In genomic region chr10:103982639-103983038, GRCh38 we compare ENCODE assay signal across 8 cellular contexts. TPM values are rescaled to one million over a fixed set of nuclear protein-coding genes. Genes with fewer than 3 reads are reported as not detected.
DNase-seq lines count a peak whose midpoint lies in the region; ATAC-seq and TF ChIP-seq lines count a peak whose summit lies in the region.

No MANE protein-coding gene starts in this region.

- H3K27me3 Mint-ChIP-seq in CD8-positive, alpha-beta memory T cell: no peaks in the 10 kb centered on the region
- H3K27me3 Mint-ChIP-seq in activated CD4-positive, alpha-beta memory T cell treated with anti-CD3 and anti-CD28 coated beads, Interleukin-2, amount 10 ng/mL, durations not matched to agents 7 days and 5 days: no peaks in the 10 kb centered on the region

- no peaks in the 10 kb centered on the region for H3K9me2 ChIP-seq in GM23248 (ENCODE audit: insufficient read depth)

- H3K4me3 Mint-ChIP-seq in CD8-positive, alpha-beta memory T cell: peak overlapping the region in 5 of 7 donors; percentile 38 to 72 (median 53)
- peak overlapping the region; percentile 12 for H3K4me3 Mint-ChIP-seq in activated CD4-positive, alpha-beta memory T cell treated with anti-CD3 and anti-CD28 coated beads, Interleukin-2, amount 10 ng/mL, durations not matched to agents 7 days and 5 days

- peaks cover 12% of the 10 kb centered on the region; the same call in 1 of the 2 replicates for H4K20me1 ChIP-seq in GM23248 (ENCODE audit: insufficient read depth)

- no peak for TF ChIP-seq CTCF in left lung (IDR thresholded peaks at IDR 0.05)

- peaks cover 100% of the 10 kb centered on the region for H3K79me2 ChIP-seq in GM23248 (ENCODE audit: insufficient read depth)

- peak overlapping the region; percentile 69 to 95 (median 84) for H3K27ac Mint-ChIP-seq in CD8-positive, alpha-beta memory T cell
- H3K27ac Mint-ChIP-seq in activated CD4-positive, alpha-beta memory T cell treated with anti-CD3 and anti-CD28 coated beads, Interleukin-2, amount 10 ng/mL, durations not matched to agents 7 days and 5 days: peak overlapping the region; percentile 74

- H3K4me1 Mint-ChIP-seq in CD8-positive, alpha-beta memory T cell: peaks cover 69 to 89% (median 89%) of the 10 kb centered on the region in 3 donors
- peaks cover 54% of the 10 kb centered on the region for H3K4me1 Mint-ChIP-seq in activated CD4-positive, alpha-beta memory T cell treated with anti-CD3 and anti-CD28 coated beads, Interleukin-2, amount 10 ng/mL, durations not matched to agents 7 days and 5 days

- H3K36me3 ChIP-seq in CD8-positive, alpha-beta memory T cell (ENCODE audit: insufficient read depth, low read length): no peaks in the 10 kb centered on the region
- H3K36me3 ChIP-seq in GM23248 (ENCODE audit: low read depth): no peaks in the 10 kb centered on the region
- H3K36me3 ChIP-seq in left lung: no peaks in the 10 kb centered on the region

- H3K27ac ChIP-seq in CD8-positive, alpha-beta memory T cell (ENCODE audit: low read depth, low read length): no peak overlapping the region
- H3K27ac ChIP-seq in GM23248 (no peak overlapping the region), left lung (peak overlapping the region in 1 of 2 donors; percentile 68)

- POLR2A ChIA-PET in CD8-positive, alpha-beta memory T cell (lab: Charles Lee): interaction anchor here (0.8 to 1.2 kb wide), 2 partner anchors 9 to 13 kb away, joined by 6 read pairs; no protein-coding TSS in a partner anchor
- POLR2A ChIA-PET in activated CD4-positive, alpha-beta memory T cell treated with anti-CD3 and anti-CD28 coated beads, Interleukin-2, amount 10 ng/mL, durations not matched to agents 7 days and 5 days (lab: Charles Lee): interaction anchor here (0.7 to 2.9 kb wide), 9 partner anchors 13 to 140 kb away, joined by 3 to 19 read pairs (median 5); partner anchors contain the start of genes SFR1 and SLK

- peak overlapping the region; percentile 27 for H3K4me3 ChIP-seq in CD8-positive, alpha-beta memory T cell (ENCODE audit: low read length)
- H3K4me3 ChIP-seq in GM23248 (no peak overlapping the region), left lung (no peak overlapping the region)

- 93 to 98% methylated on average over 4 of the region's 4 CpGs for WGBS in GM23248 (ENCODE audit: low coverage in 1 of 2, low lambda C conversion rate in 2 of 2, missing lambda C conversion rate in 2 of 2), 2 experiments

- no peaks in the 10 kb centered on the region for H3K27me3 ChIP-seq in CD8-positive, alpha-beta memory T cell (ENCODE audit: insufficient read depth, low read length, poor library complexity, severe bottlenecking)
- H3K27me3 ChIP-seq in GM23248 (replicated peaks; ENCODE audit: insufficient read depth) (no peaks in the 10 kb centered on the region), left lung (no peaks in the 10 kb centered on the region)

- peaks cover 50% of the 10 kb centered on the region for H3K4me1 ChIP-seq in CD8-positive, alpha-beta memory T cell (ENCODE audit: insufficient read depth, low read length)
- peaks cover 28% of the 10 kb centered on the region for H3K4me1 ChIP-seq in GM23248 (ENCODE audit: insufficient read depth)
- H3K4me1 ChIP-seq in left lung: peaks cover 4 to 66% of the 10 kb centered on the region in 2 donors

- no peak for DNase-seq in CD8-positive, alpha-beta memory T cell
- DNase-seq in GM23248 (peak; percentile 9), left lung (no peak), SIG-M5 (lab: John Stamatoyannopoulos, UW) (no peak)
- DNase-seq in activated CD4-positive, alpha-beta memory T cell treated with anti-CD3 and anti-CD28 coated beads, Interleukin-2, amount 10 ng/mL, durations not matched to agents 7 days and 5 days: no peak

- intact Hi-C loops in left lung (cut with DNase I): no loop called here

- H3K4me2 ChIP-seq in GM23248 (ENCODE audit: unreplicated experiment): no peak overlapping the region

- H3F3A ChIP-seq in GM23248 (ENCODE audit: insufficient read depth): no peaks in the 10 kb centered on the region

- ATAC-seq in left lung (peak; percentile 33), HG03378 (IDR thresholded peaks at IDR 0.05; ENCODE audit: unreplicated experiment) (no peak), GM21447 (IDR thresholded peaks at IDR 0.05; ENCODE audit: unreplicated experiment) (no peak), GM19452 (IDR thresholded peaks at IDR 0.05; ENCODE audit: unreplicated experiment) (no peak)

- CTCF ChIA-PET in CD8-positive, alpha-beta memory T cell (lab: Charles Lee): interaction anchor here (0.8 to 1.6 kb wide), 3 partner anchors 13 to 97 kb away, joined by 3 to 5 read pairs (median 5); no protein-coding TSS in a partner anchor
- CTCF ChIA-PET in activated CD4-positive, alpha-beta memory T cell treated with anti-CD3 and anti-CD28 coated beads, Interleukin-2, amount 10 ng/mL, durations not matched to agents 7 days and 5 days (lab: Charles Lee): interaction anchor here (0.8 to 1.8 kb wide), 6 partner anchors 9 to 141 kb away, joined by 3 to 6 read pairs (median 4); no protein-coding TSS in a partner anchor

- H3K9me3 Mint-ChIP-seq in CD8-positive, alpha-beta memory T cell: no peaks in the 10 kb centered on the region
- no peaks in the 10 kb centered on the region for H3K9me3 Mint-ChIP-seq in activated CD4-positive, alpha-beta memory T cell treated with anti-CD3 and anti-CD28 coated beads, Interleukin-2, amount 10 ng/mL, durations not matched to agents 7 days and 5 days

- no peaks in the 10 kb centered on the region for H3K9me3 ChIP-seq in CD8-positive, alpha-beta memory T cell (ENCODE audit: low read length)
- H3K9me3 ChIP-seq in GM23248 (ENCODE audit: low read depth): no peaks in the 10 kb centered on the region
- no peaks in the 10 kb centered on the region for H3K9me3 ChIP-seq in left lung

- peaks cover 0 to 1% (median 1%) of the 10 kb centered on the region in 3 donors for H3K36me3 Mint-ChIP-seq in CD8-positive, alpha-beta memory T cell
- H3K36me3 Mint-ChIP-seq in activated CD4-positive, alpha-beta memory T cell treated with anti-CD3 and anti-CD28 coated beads, Interleukin-2, amount 10 ng/mL, durations not matched to agents 7 days and 5 days (ENCODE audit: low read depth): peaks cover 13% of the 10 kb centered on the region

- H2AFZ ChIP-seq in GM23248: no peak overlapping the region

- no peak overlapping the region for H3K9ac ChIP-seq in GM23248

- in situ Hi-C loops in GM23248 (cut with MboI): no loop called here

RNA-seq across cellular contexts. Expression of gene SLK, which starts 15.7 kb away (rescaled TPM):
- total RNA-seq in CD8-positive, alpha-beta memory T cell: 10 to 100 TPM; 23.7 to 24.8 TPM
- polyA plus RNA-seq in CD8-positive, alpha-beta memory T cell: 15.8 TPM
- 37.1 and 37.3 TPM in 2 replicates for total RNA-seq in GM23248 (2014; rRNA removed; shearing (Covaris generic))
- polyA plus RNA-seq in GM23248 (2016; fragmentation: Nextera tagmentation; extraction: Ambion mirVana): 6.6 and 6.8 TPM in 2 replicates
- total RNA-seq in activated CD4-positive, alpha-beta memory T cell treated with anti-CD3 and anti-CD28 coated beads, Interleukin-2, amount 10 ng/mL, durations not matched to agents 7 days and 5 days: 10 to 100 TPM; 32.7 to 36.3 TPM
- total RNA-seq in left lung: 10 to 100 TPM; 52.1 to 52.9 TPM
